16 cellular contexts compared by ENCODE assay signal in the genomic region with DNA sequence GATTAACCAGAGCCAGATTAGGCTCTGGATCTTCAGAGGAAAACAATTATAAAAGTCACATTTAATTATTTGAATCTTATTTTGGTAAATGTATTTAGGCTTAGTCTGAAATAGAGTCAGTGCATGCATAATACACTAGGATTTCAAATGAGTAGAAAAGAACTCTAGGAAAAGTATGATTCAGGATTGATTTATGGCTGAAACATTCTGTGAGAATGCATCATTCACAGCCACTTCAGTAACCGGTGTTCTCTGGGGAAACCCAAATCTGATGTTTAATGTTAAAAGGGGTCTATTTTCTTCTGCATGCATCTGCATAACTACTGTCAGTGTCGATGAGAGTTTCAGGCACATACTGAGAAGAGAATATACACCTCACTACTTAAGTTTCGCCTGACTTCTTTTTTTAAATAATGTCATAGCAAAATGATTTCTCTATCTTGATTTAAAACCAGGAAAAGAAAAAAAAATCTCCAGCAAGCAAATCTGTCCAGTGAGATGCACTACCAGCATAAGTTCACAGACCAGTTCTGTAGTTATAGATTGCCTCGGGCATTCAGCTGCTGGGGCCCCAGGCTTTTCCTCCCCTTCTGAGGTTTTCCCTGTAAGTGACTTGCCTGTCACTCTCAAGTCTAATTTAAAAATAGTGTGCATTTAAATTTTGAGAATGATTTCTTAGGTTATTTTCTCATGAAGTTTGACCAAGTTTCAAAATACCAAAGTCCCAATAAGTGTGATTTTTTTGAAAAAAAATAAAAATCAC.
"Had no signal": no experiment of that assay in that cellular context is flagged by ENCODE, and none has a peak within 500 bp of the region (broad histone marks: within the 10 kb centered on the region; RNA-seq: fewer than 3 reads in every experiment).

No MANE protein-coding gene starts in this region.

- H3K4me1 ChIP-seq: ascending aorta, pancreas, sigmoid colon, stomach had no signal

- H3K36me3 ChIP-seq: ascending aorta, cardiac muscle cell, pancreas, sigmoid colon, stomach, thoracic aorta had no signal

- H3K36me3 Mint-ChIP-seq: naive B cell had no signal

- DNase-seq: activated CD4-positive, CD25-positive, alpha-beta regulatory T cell treated with anti-CD3 and anti-CD28 coated beads, Interleukin-2, amount 50 U/mL, for 72 hours; activated naive CD4-positive, alpha-beta T cell treated with anti-CD3 and anti-CD28 coated beads for 36 hours; activated naive CD8-positive, alpha-beta T cell treated with anti-CD3 and anti-CD28 coated beads, Interleukin-2, amount 50 U/mL, for 24 hours; activated T-cell treated with anti-CD3 and anti-CD28 coated beads for 4 hours; hippocampal formation; naive B cell; pancreas; sigmoid colon; stimulated activated CD4-positive, alpha-beta T cell treated with anti-CD3 and anti-CD28 coated beads, Interleukin-1b, Interleukin-23, amount 100 ng/mL, for 48 hours; stomach; T-helper 9 cell had no signal

- H3K27ac ChIP-seq: ascending aorta, cardiac muscle cell, pancreas, sigmoid colon, stomach, thoracic aorta had no signal

- H3K27me3 ChIP-seq: ascending aorta, cardiac muscle cell, pancreas, sigmoid colon, stomach had no signal

- H3K4me3 Mint-ChIP-seq: activated naive CD4-positive, alpha-beta T cell treated with anti-CD3 and anti-CD28 coated beads for 36 hours; activated naive CD8-positive, alpha-beta T cell treated with anti-CD3 and anti-CD28 coated beads, Interleukin-2, amount 50 U/mL, for 24 hours; activated T-helper 17 cell treated with anti-CD3 and anti-CD28 coated beads, Interleukin-2, amount 50 U/mL, for 72 hours; naive B cell had no signal

- H3K9me3 ChIP-seq: ascending aorta, pancreas, sigmoid colon, stomach, thoracic aorta had no signal

- H3K27ac Mint-ChIP-seq: activated naive CD4-positive, alpha-beta T cell treated with anti-CD3 and anti-CD28 coated beads for 36 hours; activated naive CD8-positive, alpha-beta T cell treated with anti-CD3 and anti-CD28 coated beads, Interleukin-2, amount 50 U/mL, for 24 hours; activated T-helper 17 cell treated with anti-CD3 and anti-CD28 coated beads, Interleukin-2, amount 50 U/mL, for 72 hours; naive B cell had no signal

- H3K9me3 Mint-ChIP-seq: activated naive CD4-positive, alpha-beta T cell treated with anti-CD3 and anti-CD28 coated beads for 36 hours; activated naive CD8-positive, alpha-beta T cell treated with anti-CD3 and anti-CD28 coated beads, Interleukin-2, amount 50 U/mL, for 24 hours; activated T-helper 17 cell treated with anti-CD3 and anti-CD28 coated beads, Interleukin-2, amount 50 U/mL, for 72 hours; naive B cell had no signal

- H3K27me3 Mint-ChIP-seq: activated naive CD8-positive, alpha-beta T cell treated with anti-CD3 and anti-CD28 coated beads, Interleukin-2, amount 50 U/mL, for 24 hours; activated T-helper 17 cell treated with anti-CD3 and anti-CD28 coated beads, Interleukin-2, amount 50 U/mL, for 72 hours; naive B cell had no signal

- ATAC-seq: activated naive CD8-positive, alpha-beta T cell treated with anti-CD3 and anti-CD28 coated beads, Interleukin-2, amount 50 U/mL, for 24 hours; activated T-helper 17 cell treated with anti-CD3 and anti-CD28 coated beads, Interleukin-2, amount 50 U/mL, for 72 hours; left lobe of liver; pancreas had no signal

- H3K4me3 ChIP-seq: ascending aorta, cardiac muscle cell, pancreas, sigmoid colon, stomach, thoracic aorta had no signal

- H3K4me1 Mint-ChIP-seq: activated naive CD8-positive, alpha-beta T cell treated with anti-CD3 and anti-CD28 coated beads, Interleukin-2, amount 50 U/mL, for 24 hours; activated T-helper 17 cell treated with anti-CD3 and anti-CD28 coated beads, Interleukin-2, amount 50 U/mL, for 72 hours; naive B cell had no signal
